ENCODE assay signal across 8 cellular contexts in genomic region chr19:32971715-32972540, GRCh38. TPM values are rescaled to one million over a fixed set of nuclear protein-coding genes. Genes with fewer than 3 reads are reported as not detected.
DNase-seq lines count a peak whose midpoint lies in the region; ATAC-seq lines count a peak whose summit lies in the region.

Gene CEP89 (minus strand): TSS chr19:32971958. CDS start chr19:32971874, 84 bp downstream.
Gene FAAP24 (plus strand): TSS chr19:32972242. CDS start chr19:32973197, 955 bp downstream.

- peak within 1 kb of the TSS; percentile 93 for H3K4me2 ChIP-seq in mesenchymal stem cell (ENCODE audit: low read length, poor library complexity, severe bottlenecking)

- peaks cover 28% of the 10 kb centered on the region for H3K79me1 ChIP-seq in mesenchymal stem cell (replicated peaks; ENCODE audit: low read length, poor library complexity, severe bottlenecking)

- peak within 1 kb of the TSS; percentile 39 for H4K8ac ChIP-seq in mesenchymal stem cell (ENCODE audit: low read length)

- H3K4me3 ChIP-seq in endocrine pancreas (ENCODE audit: control insufficient read depth, insufficient read depth, low read length), result peak within 1 kb of the TSS; percentile 45
- H3K4me3 ChIP-seq in mesenchymal stem cell (ENCODE audit: insufficient read depth in 1 of 2, low read depth in 1 of 2, low read length in 2 of 2), result peak within 1 kb of the TSS; percentile 88

- peak within 1 kb of the TSS; percentile 77 for H2AFZ ChIP-seq in mesenchymal stem cell (ENCODE audit: low read depth, low read length)

- H3K4ac ChIP-seq in mesenchymal stem cell (ENCODE audit: low read depth in 1 of 2, low read length in 2 of 2), result peak within 1 kb of the TSS; percentile 24 to 76

- H2BK12ac ChIP-seq in mesenchymal stem cell (ENCODE audit: low read length in 2 of 2), result peak within 1 kb of the TSS in 1 of 2 experiments; percentile 47

- H3K27ac ChIP-seq in mesenchymal stem cell (ENCODE audit: low read length, poor library complexity, severe bottlenecking), result no peak within 1 kb of the TSS

- peak within 1 kb of the TSS; percentile 66 for H3K9ac ChIP-seq in endocrine pancreas (ENCODE audit: control insufficient read depth, insufficient read depth, low read length)
- peak within 1 kb of the TSS; percentile 98 for H3K9ac ChIP-seq in mesenchymal stem cell (ENCODE audit: low read length)

- H2BK5ac ChIP-seq in mesenchymal stem cell (ENCODE audit: low read depth, low read length, poor library complexity, severe bottlenecking), result no peak within 1 kb of the TSS

- H3K9me3 ChIP-seq in endocrine pancreas (ENCODE audit: control insufficient read depth, low read length) (no peaks in the 10 kb centered on the region), mesenchymal stem cell (ENCODE audit: control insufficient read depth, low read length) (no peaks in the 10 kb centered on the region)

- peak within 1 kb of the TSS in 1 of 2 experiments; percentile 44 for H3K18ac ChIP-seq in mesenchymal stem cell (ENCODE audit: low read depth in 1 of 2, low read length in 2 of 2)

- DNase-seq in COLO829 (ENCODE audit: low spot score), result peak; percentile 99
- DNase-seq in HT-29 (ENCODE audit: low spot score), result peak; percentile 100
- DNase-seq in NK-92 treated with Interleukin-12 subunit alpha and Interleukin-12 subunit beta, amount 100 ng/mL, for 24 hours (lab: John Stamatoyannopoulos, UW), result peak; percentile 92
- DNase-seq in activated CD8-positive, alpha-beta memory T cell treated with anti-CD3 and anti-CD28 coated beads for 4 hours (ENCODE audit: low read depth in 2 of 2), result peak; percentile 96 to 97
- DNase-seq in mesenchymal stem cell, result peak; percentile 99
- DNase-seq in stimulated activated CD8-positive, alpha-beta memory T cell treated with anti-CD3 and anti-CD28 coated beads, Interleukin-12 subunit alpha, Interleukin-12 subunit beta, amount 100 ng/mL, for 24 hours (ENCODE audit: extremely low read depth), result peak; percentile 93

- H3K14ac ChIP-seq in mesenchymal stem cell (ENCODE audit: low read length in 2 of 2), result no peak within 1 kb of the TSS

- no peak within 1 kb of the TSS for H2BK120ac ChIP-seq in mesenchymal stem cell (ENCODE audit: low read depth, low read length)

- WGBS in mesenchymal stem cell, result 5% methylated on average over 57 of the region's 57 CpGs

- no peak within 1 kb of the TSS for H4K91ac ChIP-seq in mesenchymal stem cell (ENCODE audit: low read length)

- H3K23ac ChIP-seq in mesenchymal stem cell (ENCODE audit: low read length in 2 of 2), result no peak within 1 kb of the TSS

- no peak within 1 kb of the TSS for H2AK5ac ChIP-seq in mesenchymal stem cell (ENCODE audit: low read length, severe bottlenecking)

- no peaks in the 10 kb centered on the region for H3K36me3 ChIP-seq in endocrine pancreas (ENCODE audit: control insufficient read depth, insufficient read depth, low read length)
- H3K36me3 ChIP-seq in mesenchymal stem cell (ENCODE audit: control insufficient read depth in 1 of 2, insufficient read depth in 2 of 2, low read depth in 1 of 2, low read length in 2 of 2), result peaks cover 7 to 28% of the 10 kb centered on the region in 2 experiments

- peak; percentile 98 for ATAC-seq in GM21360 (IDR thresholded peaks at IDR 0.05; ENCODE audit: unreplicated experiment)

- H3K4me1 ChIP-seq in endocrine pancreas (ENCODE audit: control insufficient read depth, insufficient read depth, low read length) (no peaks in the 10 kb centered on the region), mesenchymal stem cell (ENCODE audit: control insufficient read depth, insufficient read depth, low read depth, low read length) (peaks cover 20% of the 10 kb centered on the region)

- no peaks in the 10 kb centered on the region for H3K27me3 ChIP-seq in endocrine pancreas (ENCODE audit: control insufficient read depth, insufficient read depth, low read length)
- H3K27me3 ChIP-seq in mesenchymal stem cell (ENCODE audit: control insufficient read depth in 1 of 2, insufficient read depth in 1 of 2, low read length in 2 of 2), result no peaks in the 10 kb centered on the region

- peak within 1 kb of the TSS; percentile 18 for H2BK15ac ChIP-seq in mesenchymal stem cell (ENCODE audit: low read depth, poor library complexity, severe bottlenecking)

RNA-seq across cellular contexts. Expression of gene CEP89, which starts in this region (rescaled TPM):
- 26.2 and 30.3 TPM in 2 replicates for total RNA-seq in HT-29 (2014; rRNA removed; shearing (Covaris generic))
- polyA plus RNA-seq in mesenchymal stem cell (2013, experiment 1 of 2), result 27.2 TPM
- polyA plus RNA-seq in mesenchymal stem cell (2013, experiment 2 of 2), result 28.7 TPM

RNA-seq across cellular contexts. Expression of gene FAAP24, which starts in this region (rescaled TPM):
- 5.7 and 5.8 TPM in 2 replicates for total RNA-seq in HT-29 (2014; rRNA removed; shearing (Covaris generic))
- 3.3 TPM for polyA plus RNA-seq in mesenchymal stem cell (2013, experiment 1 of 2)
- 3.2 TPM for polyA plus RNA-seq in mesenchymal stem cell (2013, experiment 2 of 2)
